Comparison of ENCODE assay signal across 8 cellular contexts in genomic region chr22:49724893-49725489, GRCh38.
DNase-seq lines count a peak whose midpoint lies in the region; ATAC-seq and TF ChIP-seq lines count a peak whose summit lies in the region.

No MANE protein-coding gene starts in this region.

- H3F3A ChIP-seq in smooth muscle cell (ENCODE audit: low read depth): no peaks in the 10 kb centered on the region

- no peaks in the 10 kb centered on the region for H3K4me1 ChIP-seq in adipocyte (ENCODE audit: control insufficient read depth, insufficient read depth, low read length)
- H3K4me1 ChIP-seq in smooth muscle cell (ENCODE audit: low read depth): no peaks in the 10 kb centered on the region

- H3K4me3 ChIP-seq in adipocyte (ENCODE audit: low read length) (no peak overlapping the region), smooth muscle cell (no peak overlapping the region)

- H2AFZ ChIP-seq in smooth muscle cell (ENCODE audit: low read depth): no peak overlapping the region

- WGBS in smooth muscle cell (ENCODE audit: low lambda C conversion rate): 27% methylated on average over 39 of the region's 41 CpGs

- peak; percentile 48 for TF ChIP-seq CTCF in smooth muscle cell (IDR thresholded peaks at IDR 0.05; ENCODE audit: borderline replicate concordance, insufficient read depth, poor library complexity, severe bottlenecking)

- ATAC-seq in HG03025 (IDR thresholded peaks at IDR 0.05; ENCODE audit: low FRiP score, unreplicated experiment) (no peak), HG03108 (IDR thresholded peaks at IDR 0.05; ENCODE audit: unreplicated experiment) (no peak)

- H3K27me3 ChIP-seq in adipocyte (replicated peaks; ENCODE audit: control insufficient read depth, insufficient read depth, low read length): peaks cover 32% of the 10 kb centered on the region
- peaks cover 64% of the 10 kb centered on the region for H3K27me3 ChIP-seq in smooth muscle cell (ENCODE audit: low read depth)

- no peaks in the 10 kb centered on the region for H3K79me2 ChIP-seq in smooth muscle cell (ENCODE audit: low read depth)

- no peaks in the 10 kb centered on the region for H4K20me1 ChIP-seq in smooth muscle cell (ENCODE audit: low read depth)

- H3K9me3 ChIP-seq in KOPT-K1 (ENCODE audit: insufficient read depth, low read length, poor library complexity, severe bottlenecking) (no peaks in the 10 kb centered on the region), adipocyte (ENCODE audit: control insufficient read depth, low read length) (no peaks in the 10 kb centered on the region), smooth muscle cell (replicated peaks; ENCODE audit: low read depth) (no peaks in the 10 kb centered on the region)

- H3K9ac ChIP-seq in adipocyte (ENCODE audit: low read length) (no peak overlapping the region), smooth muscle cell (ENCODE audit: low read depth) (no peak overlapping the region)

- peak overlapping the region; percentile 50 for H3K27ac ChIP-seq in KOPT-K1 (ENCODE audit: low read depth, low read length, poor library complexity, severe bottlenecking)
- H3K27ac ChIP-seq in smooth muscle cell (ENCODE audit: low read depth): no peak overlapping the region

- no peak overlapping the region for H3K4me2 ChIP-seq in smooth muscle cell

- H3K36me3 ChIP-seq in KOPT-K1 (ENCODE audit: insufficient read depth, low read length) (no peaks in the 10 kb centered on the region), adipocyte (ENCODE audit: control insufficient read depth, insufficient read depth, low read length, severe bottlenecking) (no peaks in the 10 kb centered on the region), smooth muscle cell (ENCODE audit: low read depth) (no peaks in the 10 kb centered on the region)

- DNase-seq in GM04503 (ENCODE audit: low read depth) (peak; percentile 0), T-helper 1 cell (peak; percentile 39 to 54 (median 47)), adipocyte (ENCODE audit: low read depth) (peak; percentile 27), hypothalamus (lab: John Stamatoyannopoulos, UW) (peak in 44 of 51 donors; percentile 7 to 74 (median 40)), smooth muscle cell (lab: John Stamatoyannopoulos, UW; ENCODE audit: unreplicated experiment) (no peak)
